In genomic region chr9:128633057-128633456, GRCh38 we compare ENCODE assay signal across 26 cellular contexts. TPM values are rescaled to one million over a fixed set of nuclear protein-coding genes. Genes with fewer than 3 reads are reported as not detected.
DNase-seq lines count a peak whose midpoint lies in the region; ATAC-seq and TF ChIP-seq lines count a peak whose summit lies in the region.
"Had no signal": no experiment of that assay in that cellular context is flagged by ENCODE, and none has a peak within 500 bp of the region (broad histone marks: within the 10 kb centered on the region; RNA-seq: fewer than 3 reads in every experiment).

No MANE protein-coding gene starts in this region.

- H3K27me3 ChIP-seq in cardiac muscle cell (no peaks in the 10 kb centered on the region), lower lobe of right lung (ENCODE audit: low read depth) (no peaks in the 10 kb centered on the region)
- H3K27me3 ChIP-seq: esophagus squamous epithelium, left lung, neural progenitor cell, uterus had no signal

- no peak overlapping the region for H3K4me3 Mint-ChIP-seq in type B pancreatic cell
- H3K4me3 Mint-ChIP-seq: activated naive CD8-positive, alpha-beta T cell treated with anti-CD3 and anti-CD28 coated beads, Interleukin-2, amount 50 U/mL, for 24 hours; activated T-helper 17 cell treated with anti-CD3 and anti-CD28 coated beads, Interleukin-2, amount 50 U/mL, for 72 hours; immature natural killer cell; neural progenitor cell; T-helper 17 cell had no signal

- peaks cover 11% of the 10 kb centered on the region for H3K4me1 ChIP-seq in cardiac muscle cell (ENCODE audit: low read depth)
- H3K4me1 ChIP-seq in lower lobe of right lung, result peaks cover 40% of the 10 kb centered on the region
- H3K4me1 ChIP-seq: neural progenitor cell had no signal

- H3K36me3 Mint-ChIP-seq in type B pancreatic cell, result no peaks in the 10 kb centered on the region

- no peak overlapping the region for H3K4me3 ChIP-seq in cardiac muscle cell
- H3K4me3 ChIP-seq in SK-N-MC, result no peak overlapping the region
- H3K4me3 ChIP-seq in lower lobe of right lung, result no peak overlapping the region
- H3K4me3 ChIP-seq: esophagus squamous epithelium, left lung, neural progenitor cell, prostate gland, uterus had no signal

- intact Hi-C loops in cardiac septum (cut with DNase I), result no loop called here
- intact Hi-C loops in lower lobe of right lung (cut with DNase I), result no loop called here

- TF ChIP-seq CTCF in cardiac muscle cell (IDR thresholded peaks at IDR 0.05; ENCODE audit: low read depth, low read length) (no peak), lower lobe of right lung (IDR thresholded peaks at IDR 0.05) (no peak), type B pancreatic cell (conservative IDR thresholded peaks at IDR 0.05) (no peak)

- H3K27me3 Mint-ChIP-seq in type B pancreatic cell, result no peaks in the 10 kb centered on the region
- H3K27me3 Mint-ChIP-seq: activated naive CD8-positive, alpha-beta T cell treated with anti-CD3 and anti-CD28 coated beads, Interleukin-2, amount 50 U/mL, for 24 hours; activated T-helper 17 cell treated with anti-CD3 and anti-CD28 coated beads, Interleukin-2, amount 50 U/mL, for 72 hours; T-helper 17 cell had no signal

- no peaks in the 10 kb centered on the region for H3K9me3 Mint-ChIP-seq in type B pancreatic cell
- H3K9me3 Mint-ChIP-seq: activated naive CD8-positive, alpha-beta T cell treated with anti-CD3 and anti-CD28 coated beads, Interleukin-2, amount 50 U/mL, for 24 hours; activated T-helper 17 cell treated with anti-CD3 and anti-CD28 coated beads, Interleukin-2, amount 50 U/mL, for 72 hours; immature natural killer cell; neural progenitor cell had no signal

- peak overlapping the region; percentile 48 for H3K27ac Mint-ChIP-seq in type B pancreatic cell
- H3K27ac Mint-ChIP-seq: activated naive CD8-positive, alpha-beta T cell treated with anti-CD3 and anti-CD28 coated beads, Interleukin-2, amount 50 U/mL, for 24 hours; activated T-helper 17 cell treated with anti-CD3 and anti-CD28 coated beads, Interleukin-2, amount 50 U/mL, for 72 hours had no signal

- H3K36me3 ChIP-seq in cardiac muscle cell, result peaks cover 48% of the 10 kb centered on the region
- peaks cover 85% of the 10 kb centered on the region for H3K36me3 ChIP-seq in SK-N-MC (ENCODE audit: insufficient read depth, low read length)
- peaks cover 72% of the 10 kb centered on the region for H3K36me3 ChIP-seq in lower lobe of right lung
- H3K36me3 ChIP-seq: neural progenitor cell, uterus had no signal

- no peaks in the 10 kb centered on the region for H3K9me3 ChIP-seq in cardiac muscle cell (ENCODE audit: low read depth)
- no peaks in the 10 kb centered on the region for H3K9me3 ChIP-seq in SK-N-MC (ENCODE audit: low read depth, low read length)
- no peaks in the 10 kb centered on the region for H3K9me3 ChIP-seq in lower lobe of right lung
- H3K9me3 ChIP-seq: esophagus squamous epithelium, left lung, prostate gland, uterus had no signal

- H3K27ac ChIP-seq in cardiac muscle cell (peak overlapping the region; percentile 99), SK-N-MC (peak overlapping the region; percentile 2; the same call in 1 of the 2 replicates), lower lobe of right lung (no peak overlapping the region)
- H3K27ac ChIP-seq: esophagus squamous epithelium, neural progenitor cell, prostate gland, uterus had no signal

- H3K9ac ChIP-seq in SK-N-MC (ENCODE audit: insufficient read length), result no peak overlapping the region
- H3K9ac ChIP-seq: neural progenitor cell had no signal

- ATAC-seq in lower lobe of right lung (no peak), HG02588 (IDR thresholded peaks at IDR 0.05; ENCODE audit: unreplicated experiment) (no peak), GM21381 (IDR thresholded peaks at IDR 0.05; ENCODE audit: unreplicated experiment) (no peak)
- ATAC-seq: activated naive CD8-positive, alpha-beta T cell treated with anti-CD3 and anti-CD28 coated beads, Interleukin-2, amount 50 U/mL, for 24 hours; activated T-helper 17 cell treated with anti-CD3 and anti-CD28 coated beads, Interleukin-2, amount 50 U/mL, for 72 hours; left lung; T-helper 17 cell had no signal

- DNase-seq in cardiac muscle cell (ENCODE audit: low read depth in 1 of 2, low spot score in 1 of 2), result no peak
- DNase-seq in cardiac septum (ENCODE audit: low spot score), result no peak
- no peak for DNase-seq in SK-N-MC (ENCODE audit: low read depth, low spot score)
- DNase-seq in lower lobe of right lung, result peak; percentile 35
- no peak for DNase-seq in type B pancreatic cell (ENCODE audit: extremely low spot score, unreplicated experiment)
- no peak for DNase-seq in NCI-H2081 (lab: John Stamatoyannopoulos, UW)
- DNase-seq: ACHN; activated CD4-positive, alpha-beta T cell treated with anti-CD3 and anti-CD28 coated beads for 48 hours; activated naive CD8-positive, alpha-beta T cell treated with anti-CD3 and anti-CD28 coated beads, Interleukin-2, amount 50 U/mL, for 24 hours; DMS79 treated with DMSO at 0.1 percent for 48 hours; esophagus squamous epithelium; hippocampal formation; immature natural killer cell; Kasumi-1; NCI-H2171; NCI-H510A treated with DMSO at 0.1 percent for 48 hours; NK-92 treated with Interleukin-12 subunit alpha and Interleukin-12 subunit beta, amount 100 ng/mL, for 24 hours; substantia nigra; T-helper 17 cell; uterus had no signal

- no peaks in the 10 kb centered on the region for H3K4me1 Mint-ChIP-seq in type B pancreatic cell (ENCODE audit: unreplicated experiment)
- H3K4me1 Mint-ChIP-seq: activated naive CD8-positive, alpha-beta T cell treated with anti-CD3 and anti-CD28 coated beads, Interleukin-2, amount 50 U/mL, for 24 hours; activated T-helper 17 cell treated with anti-CD3 and anti-CD28 coated beads, Interleukin-2, amount 50 U/mL, for 72 hours; immature natural killer cell had no signal

RNA-seq across cellular contexts. Expression of gene DYNC2I2, which starts 23.6 kb away (rescaled TPM):
- 77.2 and 94.9 TPM in 2 replicates for total RNA-seq in cardiac muscle cell
- polyA plus RNA-seq in cardiac muscle cell, result 81.7 and 119 TPM in 2 replicates
- total RNA-seq in cardiac septum, result 29.6 TPM
- total RNA-seq in lower lobe of right lung, result 37.3 TPM
- 65.0 and 70.6 TPM in 2 replicates for total RNA-seq in type B pancreatic cell (ENCODE audit: low replicate concordance)

RNA-seq across cellular contexts. Expression of gene SET, which starts 56.0 kb away (rescaled TPM):
- total RNA-seq in cardiac muscle cell (335 and 481 TPM in 2 replicates), cardiac septum (212 TPM), lower lobe of right lung (197 TPM), type B pancreatic cell (ENCODE audit: low replicate concordance) (450 and 545 TPM in 2 replicates)
- polyA plus RNA-seq in cardiac muscle cell, result 227 and 262 TPM in 2 replicates
